Comparison of ENCODE assay signal across 8 cellular contexts in genomic region chr21:34073032-34073748, GRCh38. TPM values are rescaled to one million over a fixed set of nuclear protein-coding genes. Genes with fewer than 3 reads are reported as not detected.
DNase-seq lines count a peak whose midpoint lies in the region; ATAC-seq and TF ChIP-seq lines count a peak whose summit lies in the region.

Gene MRPS6 (plus strand): TSS chr21:34073578. CDS start chr21:34073701, 123 bp downstream.
Gene SLC5A3 (plus strand): TSS chr21:34073578. CDS start chr21:34095199, 21,621 bp downstream.

- H3K4me1 ChIP-seq in SJSA1 (replicated peaks), result peaks cover 21% of the 10 kb centered on the region
- peaks cover 4 to 53% (median 6%) of the 10 kb centered on the region in 3 donors for H3K4me1 ChIP-seq in gastroesophageal sphincter
- peaks cover 12 to 18% of the 10 kb centered on the region in 2 donors for H3K4me1 ChIP-seq in neuronal stem cell (ENCODE audit: control insufficient read depth in 2 of 2, insufficient read depth in 1 of 2, low read depth in 1 of 2, low read length in 2 of 2)
- H3K4me1 ChIP-seq in subcutaneous abdominal adipose tissue (ENCODE audit: control insufficient read depth in 5 of 5, insufficient read depth in 5 of 5, low read length in 5 of 5), result peaks cover 0 to 43% (median 39%) of the 10 kb centered on the region in 5 donors

- peak within 1 kb of the TSS; percentile 100 for H3K18ac ChIP-seq in neuronal stem cell (ENCODE audit: low read length)

- H3K27me3 ChIP-seq in SJSA1 (replicated peaks) (no peaks in the 10 kb centered on the region), gastroesophageal sphincter (no peaks in the 10 kb centered on the region), neuronal stem cell (ENCODE audit: control insufficient read depth in 3 of 3, insufficient read depth in 3 of 3, low read depth in 1 of 3, low read length in 3 of 3) (peaks cover 0 to 4% (median 0%) of the 10 kb centered on the region in 3 experiments), subcutaneous abdominal adipose tissue (ENCODE audit: control insufficient read depth in 5 of 5, insufficient read depth in 4 of 5, low read length in 5 of 5) (no peaks in the 10 kb centered on the region)

- peak within 1 kb of the TSS; percentile 89 for H4K8ac ChIP-seq in neuronal stem cell (ENCODE audit: low read depth, low read length)

- peak within 1 kb of the TSS; percentile 72 for H3K4me2 ChIP-seq in neuronal stem cell (ENCODE audit: insufficient read depth, low read length, poor library complexity, severe bottlenecking)

- H3K4me3 ChIP-seq in LNCaP clone FGC (ENCODE audit: low read depth, low read length), result peak within 1 kb of the TSS; percentile 64
- peak within 1 kb of the TSS; percentile 99 for H3K4me3 ChIP-seq in SJSA1
- peak within 1 kb of the TSS; percentile 80 to 84 for H3K4me3 ChIP-seq in gastroesophageal sphincter
- H3K4me3 ChIP-seq in neuronal stem cell (ENCODE audit: low read length in 2 of 2), result peak within 1 kb of the TSS; percentile 64 to 97
- H3K4me3 ChIP-seq in subcutaneous abdominal adipose tissue (ENCODE audit: low read depth in 1 of 5, low read length in 5 of 5), result peak within 1 kb of the TSS; percentile 77 to 93 (median 86)

- TF ChIP-seq POLR2A in gastroesophageal sphincter (IDR thresholded peaks at IDR 0.05), result peak; percentile 74 to 76

- H3K36me3 ChIP-seq in SJSA1, result peaks cover 38% of the 10 kb centered on the region
- H3K36me3 ChIP-seq in gastroesophageal sphincter, result no peaks in the 10 kb centered on the region
- peaks cover 4 to 28% of the 10 kb centered on the region in 2 donors for H3K36me3 ChIP-seq in neuronal stem cell (replicated peaks in 1 of 2; ENCODE audit: control insufficient read depth in 2 of 2, insufficient read depth in 2 of 2, low read length in 2 of 2)
- no peaks in the 10 kb centered on the region for H3K36me3 ChIP-seq in subcutaneous abdominal adipose tissue (ENCODE audit: control insufficient read depth in 5 of 5, insufficient read depth in 5 of 5, low read length in 5 of 5)

- peak within 1 kb of the TSS; percentile 95 for H3K9ac ChIP-seq in neuronal stem cell (ENCODE audit: low read depth, low read length, poor library complexity)
- H3K9ac ChIP-seq in subcutaneous abdominal adipose tissue (ENCODE audit: low read length in 5 of 5), result peak within 1 kb of the TSS; percentile 43 to 86 (median 81)

- ATAC-seq in gastroesophageal sphincter, result peak; percentile 91

- no peak within 1 kb of the TSS for H3K4ac ChIP-seq in neuronal stem cell (ENCODE audit: low read length)

- DNase-seq in ELR (ENCODE audit: low read depth) (peak; percentile 85), H4 (ENCODE audit: low spot score) (peak; percentile 83), LNCaP clone FGC (ENCODE audit: low read depth) (peak; percentile 51), SJSA1 (ENCODE audit: low read depth in 1 of 2, low spot score in 2 of 2) (peak; percentile 66 to 87), neuronal stem cell (ENCODE audit: low spot score) (peak; percentile 88)
- peak; percentile 72 for DNase-seq in activated naive CD4-positive, alpha-beta T cell treated with Interleukin-2 at 50 U/mL for 16 hours

- no peaks in the 10 kb centered on the region for H3K79me1 ChIP-seq in neuronal stem cell (ENCODE audit: low read depth, low read length)

- H2AK5ac ChIP-seq in neuronal stem cell (ENCODE audit: low read depth, low read length), result peak within 1 kb of the TSS; percentile 98

- peak within 1 kb of the TSS; percentile 7 for H4K91ac ChIP-seq in neuronal stem cell (ENCODE audit: low read depth, low read length, poor library complexity)

- H3K14ac ChIP-seq in neuronal stem cell (ENCODE audit: low read length), result peak within 1 kb of the TSS; percentile 97

- H3K27ac ChIP-seq in SJSA1 (peak within 1 kb of the TSS; percentile 74), gastroesophageal sphincter (peak within 1 kb of the TSS; percentile 8 to 93 (median 90)), neuronal stem cell (replicated peaks; ENCODE audit: low read length) (peak within 1 kb of the TSS; percentile 90), subcutaneous abdominal adipose tissue (ENCODE audit: low read depth, low read length) (peak within 1 kb of the TSS; percentile 86)

- no CpG with 5 or more reads among the region's 104 CpGs for WGBS in gastroesophageal sphincter (ENCODE audit: low coverage in 1 of 2), 2 donors
- WGBS in neuronal stem cell (ENCODE audit: extremely low coverage in 2 of 2, insufficient read length in 2 of 2, insufficient replicate concordance in 1 of 2), 2 donors, result no CpG with 5 or more reads among the region's 104 CpGs

- H3K9me3 ChIP-seq in SJSA1 (replicated peaks) (0 out of 2 replicates have a peak, but pooled peaks cover 3% of the 10 kb centered on the region), gastroesophageal sphincter (no peaks in the 10 kb centered on the region), neuronal stem cell (replicated peaks in 1 of 2; ENCODE audit: control insufficient read depth in 2 of 2, insufficient read depth in 1 of 2, low read depth in 1 of 2, low read length in 2 of 2) (no peaks in the 10 kb centered on the region), subcutaneous abdominal adipose tissue (ENCODE audit: control insufficient read depth in 5 of 5, low read length in 5 of 5) (no peaks in the 10 kb centered on the region)

- peak within 1 kb of the TSS; percentile 97 for H3K23ac ChIP-seq in neuronal stem cell (ENCODE audit: low read depth, low read length, poor library complexity)

- TF ChIP-seq CTCF in LNCaP clone FGC (IDR thresholded peaks at IDR 0.05; ENCODE audit: control insufficient read depth, extremely low read depth, insufficient read depth), result peak; percentile 52
- peak in 2 of 4 experiments; percentile 14 to 19 for TF ChIP-seq CTCF in gastroesophageal sphincter (IDR thresholded peaks at IDR 0.05)

- no peak for TF ChIP-seq EP300 in gastroesophageal sphincter (IDR thresholded peaks at IDR 0.05)

- peak within 1 kb of the TSS; percentile 100 for H2BK15ac ChIP-seq in neuronal stem cell (ENCODE audit: low read length)

- H2BK120ac ChIP-seq in neuronal stem cell (ENCODE audit: low read depth, low read length), result peak within 1 kb of the TSS; percentile 99

- peak within 1 kb of the TSS; percentile 88 for H2BK5ac ChIP-seq in neuronal stem cell (ENCODE audit: low read length)

- H2AFZ ChIP-seq in neuronal stem cell (ENCODE audit: low read length), result peak within 1 kb of the TSS; percentile 96

- H2BK12ac ChIP-seq in neuronal stem cell (ENCODE audit: low read length), result peak within 1 kb of the TSS; percentile 91

RNA-seq across cellular contexts. Expression of gene MRPS6, which starts in this region (rescaled TPM):
- 26.8 and 40.9 TPM in 2 replicates for total RNA-seq in H4 (2014; rRNA removed; shearing (Covaris generic))
- 23.6 and 40.9 TPM in 2 replicates for total RNA-seq in SJSA1 (2014; rRNA removed; shearing (Covaris generic))
- total RNA-seq in gastroesophageal sphincter, result 10 to 100 TPM; 33.1 to 63.7 (median 39.3) TPM
- polyA plus RNA-seq in neuronal stem cell (2013, experiment 1 of 2), result 357 TPM
- 340 TPM for polyA plus RNA-seq in neuronal stem cell (2013, experiment 2 of 2)

RNA-seq across cellular contexts. Expression of gene SLC5A3, which starts in this region (rescaled TPM):
- 8.5 and 11.4 TPM in 2 replicates for total RNA-seq in H4 (2014; rRNA removed; shearing (Covaris generic))
- total RNA-seq in SJSA1 (2014; rRNA removed; shearing (Covaris generic)), result 11.7 and 15.1 TPM in 2 replicates
- 10 to 100 TPM; 11.5 to 29.6 (median 24.4) TPM for total RNA-seq in gastroesophageal sphincter
- 15.1 TPM for polyA plus RNA-seq in neuronal stem cell (2013, experiment 1 of 2)
- polyA plus RNA-seq in neuronal stem cell (2013, experiment 2 of 2), result 15.5 TPM

Comparison
In these comparisons a context has a peak if more than half of its experiments do, and no peak if none do; other contexts are left out.
1. Peak in every context shown above with its lines: DNase-seq, ATAC-seq, H3K4me3 ChIP-seq and H3K27ac ChIP-seq.